Comparison of ENCODE assay signal across 1 cellular context in genomic region chr2:109247812-109248211, GRCh38.
TF ChIP-seq lines count a peak whose summit lies in the region.

No MANE protein-coding gene starts in this region.

TF ChIP-seq in IMR-90, 13 proteins besides CTCF, POLR2A, EP300 and RAD21:
- TF ChIP-seq MXI1 (IDR thresholded peaks at IDR 0.05; ENCODE audit: borderline replicate concordance, low read depth, low read length) (no peak), CHD1 (IDR thresholded peaks at IDR 0.05; ENCODE audit: low read depth, low read length) (no peak), RCOR1 (IDR thresholded peaks at IDR 0.05; ENCODE audit: insufficient replicate concordance, low read length) (no peak), USF2 (IDR thresholded peaks at IDR 0.05; ENCODE audit: low read depth, low read length) (no peak), FOS (IDR thresholded peaks at IDR 0.05; ENCODE audit: low read depth, low read length) (no peak), RFX5 (IDR thresholded peaks at IDR 0.05; ENCODE audit: low read depth, low read length) (no peak), BHLHE40 (IDR thresholded peaks at IDR 0.05; ENCODE audit: low read depth, low read length) (no peak), CEBPB (IDR thresholded peaks at IDR 0.05; ENCODE audit: low read depth, low read length) (no peak), ELK1 (IDR thresholded peaks at IDR 0.05; ENCODE audit: borderline replicate concordance, low read depth, low read length) (no peak), MAFK (IDR thresholded peaks at IDR 0.05; ENCODE audit: low read depth, low read length) (no peak), SMC3 (IDR thresholded peaks at IDR 0.05; ENCODE audit: low read depth, low read length) (no peak), MAZ (IDR thresholded peaks at IDR 0.05; ENCODE audit: borderline replicate concordance, low read depth, low read length) (no peak), NFE2L2 (IDR thresholded peaks at IDR 0.05; ENCODE audit: low read depth, low read length) (no peak)
